Comparison of ENCODE assay signal across 38 cellular contexts in the genomic region with DNA sequence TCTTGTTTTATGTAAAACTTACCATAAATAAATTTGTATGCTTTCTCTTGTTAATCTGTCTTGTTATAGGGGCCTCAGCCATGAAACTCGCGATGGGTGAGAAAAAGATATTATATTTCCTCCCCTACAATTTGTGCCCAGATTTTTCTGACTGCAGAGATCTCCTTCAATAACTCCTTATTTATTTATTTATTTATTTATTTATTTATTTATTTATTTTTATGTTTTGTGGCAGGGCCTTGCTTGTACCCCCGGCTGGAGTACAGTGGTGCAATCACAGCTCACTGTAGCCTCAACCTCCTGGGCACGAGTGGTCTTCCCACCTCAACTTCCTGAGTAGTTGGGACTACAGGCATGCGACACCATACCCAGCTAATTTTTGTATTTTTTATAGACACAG. TPM values are rescaled to one million over a fixed set of nuclear protein-coding genes. Genes with fewer than 3 reads are reported as not detected.
"Had no signal": no experiment of that assay in that cellular context is flagged by ENCODE, and none has a peak within 500 bp of the region (broad histone marks: within the 10 kb centered on the region; RNA-seq: fewer than 3 reads in every experiment).

No MANE protein-coding gene starts in this region.

- H3K27ac ChIP-seq: PC-9, RWPE1, WERI-Rb-1 had no signal

- ATAC-seq: activated naive CD8-positive, alpha-beta T cell treated with anti-CD3 and anti-CD28 coated beads, Interleukin-2, amount 50 U/mL, for 24 hours; Right ventricle myocardium inferior; SK-N-SH treated with all-trans-retinoic acid at 6 μM for 48 hours had no signal

- FAIRE-seq: bronchial epithelial cell, RCC 7860 had no signal

- H3K4me3 Mint-ChIP-seq: activated CD4-positive, alpha-beta memory T cell treated with anti-CD3 and anti-CD28 coated beads, Interleukin-2, amount 10 ng/mL, durations not matched to agents 7 days and 5 days; activated naive CD4-positive, alpha-beta T cell treated with anti-CD3 and anti-CD28 coated beads, Interleukin-2, amount 10 ng/mL, durations not matched to agents 7 days and 5 days; activated naive CD8-positive, alpha-beta T cell; activated naive CD8-positive, alpha-beta T cell treated with anti-CD3 and anti-CD28 coated beads, Interleukin-2, amount 50 U/mL, for 24 hours; brain had no signal

- H3K4me3 ChIP-seq: PC-9 had no signal

- H3K27ac Mint-ChIP-seq: activated CD4-positive, alpha-beta memory T cell treated with anti-CD3 and anti-CD28 coated beads, Interleukin-2, amount 10 ng/mL, durations not matched to agents 7 days and 5 days; activated naive CD4-positive, alpha-beta T cell treated with anti-CD3 and anti-CD28 coated beads, Interleukin-2, amount 10 ng/mL, durations not matched to agents 7 days and 5 days; activated naive CD8-positive, alpha-beta T cell; activated naive CD8-positive, alpha-beta T cell treated with anti-CD3 and anti-CD28 coated beads, Interleukin-2, amount 50 U/mL, for 24 hours; brain had no signal

- H2AFZ ChIP-seq: PC-9 had no signal

- DNase-seq: activated CD4-positive, alpha-beta memory T cell treated with anti-CD3 and anti-CD28 coated beads, Interleukin-2, amount 10 ng/mL, durations not matched to agents 7 days and 5 days; activated CD4-positive, alpha-beta T cell treated with anti-CD3 and anti-CD28 coated beads for 1 hour; activated CD4-positive, alpha-beta T cell treated with anti-CD3 and anti-CD28 coated beads for 48 hours; activated CD4-positive, CD25-positive, alpha-beta regulatory T cell; activated CD8-positive, alpha-beta memory T cell treated with anti-CD3 and anti-CD28 coated beads, Interleukin-2, amount 50 U/mL, for 4 hours; activated effector memory CD4-positive, alpha-beta T cell treated with Interleukin-2 at 50 U/mL for 16 hours; activated naive CD4-positive, alpha-beta T cell treated with anti-CD3 and anti-CD28 coated beads, Interleukin-2, amount 10 ng/mL, durations not matched to agents 7 days and 5 days; activated naive CD8-positive, alpha-beta T cell treated with anti-CD3 and anti-CD28 coated beads, Interleukin-2, amount 50 U/mL, for 24 hours; activated T-cell treated with anti-CD3 and anti-CD28 coated beads, Interleukin-2, amount 50 U/mL, for 48 hours; anterior cingulate cortex; caudate nucleus; NCI-H1092 treated with DMSO at 0.1 percent for 48 hours; NCI-H1417; NCI-H146; NCI-H187; NCI-H2029 treated with DMSO at 0.1 percent for 48 hours; NCI-H2107; NCI-H2171; NCI-H510A; NCI-H526; NCI-H748 treated with DMSO at 0.1 percent for 48 hours; NK-92 treated with Interleukin-12 subunit alpha and Interleukin-12 subunit beta, amount 100 ng/mL, for 24 hours; PC-9; SIG-M5; T-helper 1 cell; T-helper 2 cell; T-helper 9 cell; WERI-Rb-1 had no signal

- H3K36me3 ChIP-seq: WERI-Rb-1 had no signal

- H3K4me2 ChIP-seq: PC-9 had no signal

- H3K36me3 Mint-ChIP-seq: activated naive CD4-positive, alpha-beta T cell treated with anti-CD3 and anti-CD28 coated beads, Interleukin-2, amount 10 ng/mL, durations not matched to agents 7 days and 5 days; brain had no signal

- H3K27me3 Mint-ChIP-seq: activated CD4-positive, alpha-beta memory T cell treated with anti-CD3 and anti-CD28 coated beads, Interleukin-2, amount 10 ng/mL, durations not matched to agents 7 days and 5 days; activated naive CD8-positive, alpha-beta T cell; activated naive CD8-positive, alpha-beta T cell treated with anti-CD3 and anti-CD28 coated beads, Interleukin-2, amount 50 U/mL, for 24 hours; brain had no signal

- H3K9me3 Mint-ChIP-seq: activated CD4-positive, alpha-beta memory T cell treated with anti-CD3 and anti-CD28 coated beads, Interleukin-2, amount 10 ng/mL, durations not matched to agents 7 days and 5 days; activated naive CD4-positive, alpha-beta T cell treated with anti-CD3 and anti-CD28 coated beads, Interleukin-2, amount 10 ng/mL, durations not matched to agents 7 days and 5 days; activated naive CD8-positive, alpha-beta T cell treated with anti-CD3 and anti-CD28 coated beads, Interleukin-2, amount 50 U/mL, for 24 hours had no signal

RNA-seq across cellular contexts. Expression of gene CCL5, which starts 23.3 kb away (rescaled TPM):
- total RNA-seq: bronchial epithelial cell, PC-9 had no signal

RNA-seq across cellular contexts. Expression of gene RDM1, which starts 27.1 kb away (rescaled TPM):
- total RNA-seq: bronchial epithelial cell, Right ventricle myocardium inferior had no signal

RNA-seq across cellular contexts. Expression of gene HEATR9, which starts 34.8 kb away (rescaled TPM):
- total RNA-seq: bronchial epithelial cell, M059J, OCI-LY7, PC-9, Right ventricle myocardium inferior, SK-MEL-5 had no signal

RNA-seq across cellular contexts. Expression of gene LYZL6, which starts 40.1 kb away (rescaled TPM):
- total RNA-seq: activated CD4-positive, alpha-beta memory T cell treated with anti-CD3 and anti-CD28 coated beads, Interleukin-2, amount 10 ng/mL, durations not matched to agents 7 days and 5 days; bronchial epithelial cell; M059J; OCI-LY7; PC-9; Right ventricle myocardium inferior; SK-MEL-5 had no signal
